16 cellular contexts compared by ENCODE assay signal in the genomic region with DNA sequence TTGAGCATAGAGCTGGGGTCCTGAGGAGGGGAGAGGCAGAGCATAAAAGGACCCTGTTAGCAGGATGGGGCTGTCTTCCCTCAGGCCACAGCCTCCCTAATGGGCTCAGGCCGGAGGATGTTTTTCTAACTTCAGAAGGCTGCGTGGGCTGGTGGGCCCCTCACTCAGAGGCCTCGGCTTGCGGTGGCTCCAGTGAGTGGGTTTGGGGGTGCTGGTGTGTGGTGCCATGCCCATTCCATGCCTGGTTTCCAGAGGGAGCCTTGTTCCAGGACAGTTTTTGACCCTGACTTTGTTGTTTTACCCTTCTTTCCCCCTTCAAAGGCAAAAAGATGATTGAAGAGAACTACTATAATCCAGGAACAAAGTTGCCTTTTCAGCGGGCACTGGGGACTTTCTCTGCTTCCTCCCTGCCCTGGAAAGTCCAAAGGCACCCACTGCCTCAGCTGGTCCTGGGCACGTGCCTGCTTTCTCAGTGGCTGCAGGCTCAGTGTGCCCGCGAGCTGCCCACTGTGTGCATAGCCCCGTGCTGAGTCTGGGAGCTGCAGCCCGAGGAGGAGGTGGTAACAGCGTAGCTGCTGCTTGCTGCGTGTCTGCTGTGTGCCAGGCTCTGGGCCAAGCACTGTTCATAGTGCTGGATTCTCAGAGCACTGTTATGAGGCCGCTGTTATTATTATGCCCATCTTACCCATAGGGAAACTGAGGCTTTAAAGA. TPM values are rescaled to one million over a fixed set of nuclear protein-coding genes. Genes with fewer than 3 reads are reported as not detected.
DNase-seq lines count a peak whose midpoint lies in the region; ATAC-seq and TF ChIP-seq lines count a peak whose summit lies in the region.
"Had no signal": no experiment of that assay in that cellular context is flagged by ENCODE, and none has a peak within 500 bp of the region (broad histone marks: within the 10 kb centered on the region; RNA-seq: fewer than 3 reads in every experiment).

No MANE protein-coding gene starts in this region.

- H3K36me3 Mint-ChIP-seq in WTC11 (peaks cover 18% of the 10 kb centered on the region), neural progenitor cell (peaks cover 55% of the 10 kb centered on the region)

- H4K20me1 ChIP-seq in neural progenitor cell (ENCODE audit: low read depth) = no peaks in the 10 kb centered on the region

- no peaks in the 10 kb centered on the region for H3K36me3 ChIP-seq in neural progenitor cell

- no peaks in the 10 kb centered on the region for H3K9me3 ChIP-seq in neural progenitor cell (ENCODE audit: low read depth)
- H3K9me3 ChIP-seq: Caco-2 had no signal

- H3K27ac Mint-ChIP-seq in WTC11 (0 out of 2 replicates have a peak overlapping the region, but pooled peaks have one; percentile 20), neural progenitor cell (peak overlapping the region; percentile 15)
- H3K27ac Mint-ChIP-seq: CD4-positive, alpha-beta T cell had no signal

- no peaks in the 10 kb centered on the region for H3K79me2 ChIP-seq in neural progenitor cell (ENCODE audit: low read depth)

- no peaks in the 10 kb centered on the region for H3K27me3 ChIP-seq in neural progenitor cell

- H3K9me3 Mint-ChIP-seq in WTC11 = peaks cover 9% of the 10 kb centered on the region
- peaks cover 10% of the 10 kb centered on the region for H3K9me3 Mint-ChIP-seq in neural progenitor cell

- no peaks in the 10 kb centered on the region for H3F3A ChIP-seq in neural progenitor cell (ENCODE audit: low read depth)

- CTCF ChIA-PET in WTC11 (lab: Charles Lee) = no interaction called here

- TF ChIP-seq CTCF in WTC11 (IDR thresholded peaks at IDR 0.05) (no peak), neural progenitor cell (IDR thresholded peaks at IDR 0.05) (no peak)

- no peak overlapping the region for H3K4me3 ChIP-seq in neural progenitor cell
- H3K4me3 ChIP-seq: GM23338 had no signal

- H3K4me1 Mint-ChIP-seq in WTC11 (no peaks in the 10 kb centered on the region), neural progenitor cell (peaks cover 4% of the 10 kb centered on the region)
- H3K4me1 Mint-ChIP-seq: GM23338 had no signal

- ATAC-seq in WTC11 (no peak), HG03045 (IDR thresholded peaks at IDR 0.05; ENCODE audit: unreplicated experiment) (no peak), HG03565 (IDR thresholded peaks at IDR 0.05; ENCODE audit: unreplicated experiment) (no peak)
- ATAC-seq: GM23338 had no signal

- no peak overlapping the region for H3K4me2 ChIP-seq in neural progenitor cell
- H3K4me2 ChIP-seq: GM23338 had no signal

- H3K27ac ChIP-seq in neural progenitor cell (no peak overlapping the region), substantia nigra (ENCODE audit: low read depth, low read length, poor library complexity, severe bottlenecking) (peak overlapping the region; percentile 56)
- H3K27ac ChIP-seq: C4-2B had no signal

- no peak for DNase-seq in WTC11 (ENCODE audit: low spot score)
- DNase-seq in globus pallidus (ENCODE audit: low spot score) = peak; percentile 41
- DNase-seq in neural progenitor cell (ENCODE audit: low spot score) = no peak
- DNase-seq in substantia nigra (lab: John Stamatoyannopoulos, UW) = peak in 16 of 49 donors; percentile 14 to 56 (median 24)
- no peak for DNase-seq in DMS 273 (lab: John Stamatoyannopoulos, UW; ENCODE audit: unreplicated experiment)
- DNase-seq: ACHN; Caco-2; CD4-positive, alpha-beta T cell; DMS153; DMS79; GDM1; HCEC 1CT had no signal

- H3K27me3 Mint-ChIP-seq in WTC11 (ENCODE audit: low read depth) (no peaks in the 10 kb centered on the region), neural progenitor cell (ENCODE audit: insufficient read depth, low read depth) (peaks cover 4% of the 10 kb centered on the region)
- H3K27me3 Mint-ChIP-seq: CD4-positive, alpha-beta T cell had no signal

- no peak overlapping the region for H2AFZ ChIP-seq in neural progenitor cell (replicated peaks)
- H2AFZ ChIP-seq: GM23338 had no signal

- H3K4me3 Mint-ChIP-seq in WTC11 (no peak overlapping the region), neural progenitor cell (no peak overlapping the region)
- H3K4me3 Mint-ChIP-seq: CD4-positive, alpha-beta T cell; GM23338 had no signal

- no peak overlapping the region for H3K9ac ChIP-seq in neural progenitor cell

- H3K4me1 ChIP-seq in neural progenitor cell = no peaks in the 10 kb centered on the region

- POLR2A ChIA-PET in WTC11 (lab: Charles Lee) = no interaction called here

TF ChIP-seq in WTC11, 78 proteins besides CTCF, POLR2A, EP300 and RAD21 (continues in another document):
- TF ChIP-seq, protein P1, sequence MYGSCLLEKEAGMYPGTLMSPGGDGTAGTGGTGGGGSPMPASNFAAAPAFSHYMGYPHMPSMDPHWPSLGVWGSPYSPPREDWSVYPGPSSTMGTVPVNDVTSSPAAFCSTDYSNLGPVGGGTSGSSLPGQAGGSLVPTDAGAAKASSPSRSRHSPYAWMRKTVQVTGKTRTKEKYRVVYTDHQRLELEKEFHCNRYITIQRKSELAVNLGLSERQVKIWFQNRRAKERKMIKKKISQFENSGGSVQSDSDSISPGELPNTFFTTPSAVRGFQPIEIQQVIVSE (CRISPR knock-in tag; IDR thresholded peaks at IDR 0.05; ENCODE audit: borderline replicate concordance) = no peak
- TF ChIP-seq TEAD1 (CRISPR knock-in tag; IDR thresholded peaks at IDR 0.05) = no peak
- TF ChIP-seq, protein P2, sequence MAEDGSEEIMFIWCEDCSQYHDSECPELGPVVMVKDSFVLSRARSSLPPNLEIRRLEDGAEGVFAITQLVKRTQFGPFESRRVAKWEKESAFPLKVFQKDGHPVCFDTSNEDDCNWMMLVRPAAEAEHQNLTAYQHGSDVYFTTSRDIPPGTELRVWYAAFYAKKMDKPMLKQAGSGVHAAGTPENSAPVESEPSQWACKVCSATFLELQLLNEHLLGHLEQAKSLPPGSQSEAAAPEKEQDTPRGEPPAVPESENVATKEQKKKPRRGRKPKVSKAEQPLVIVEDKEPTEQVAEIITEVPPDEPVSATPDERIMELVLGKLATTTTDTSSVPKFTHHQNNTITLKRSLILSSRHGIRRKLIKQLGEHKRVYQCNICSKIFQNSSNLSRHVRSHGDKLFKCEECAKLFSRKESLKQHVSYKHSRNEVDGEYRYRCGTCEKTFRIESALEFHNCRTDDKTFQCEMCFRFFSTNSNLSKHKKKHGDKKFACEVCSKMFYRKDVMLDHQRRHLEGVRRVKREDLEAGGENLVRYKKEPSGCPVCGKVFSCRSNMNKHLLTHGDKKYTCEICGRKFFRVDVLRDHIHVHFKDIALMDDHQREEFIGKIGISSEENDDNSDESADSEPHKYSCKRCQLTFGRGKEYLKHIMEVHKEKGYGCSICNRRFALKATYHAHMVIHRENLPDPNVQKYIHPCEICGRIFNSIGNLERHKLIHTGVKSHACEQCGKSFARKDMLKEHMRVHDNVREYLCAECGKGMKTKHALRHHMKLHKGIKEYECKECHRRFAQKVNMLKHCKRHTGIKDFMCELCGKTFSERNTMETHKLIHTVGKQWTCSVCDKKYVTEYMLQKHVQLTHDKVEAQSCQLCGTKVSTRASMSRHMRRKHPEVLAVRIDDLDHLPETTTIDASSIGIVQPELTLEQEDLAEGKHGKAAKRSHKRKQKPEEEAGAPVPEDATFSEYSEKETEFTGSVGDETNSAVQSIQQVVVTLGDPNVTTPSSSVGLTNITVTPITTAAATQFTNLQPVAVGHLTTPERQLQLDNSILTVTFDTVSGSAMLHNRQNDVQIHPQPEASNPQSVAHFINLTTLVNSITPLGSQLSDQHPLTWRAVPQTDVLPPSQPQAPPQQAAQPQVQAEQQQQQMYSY (CRISPR knock-in tag; IDR thresholded peaks at IDR 0.05) = no peak
- TF ChIP-seq FOXP1 (CRISPR knock-in tag; IDR thresholded peaks at IDR 0.05; ENCODE audit: borderline replicate concordance) = no peak
- TF ChIP-seq, protein P3, sequence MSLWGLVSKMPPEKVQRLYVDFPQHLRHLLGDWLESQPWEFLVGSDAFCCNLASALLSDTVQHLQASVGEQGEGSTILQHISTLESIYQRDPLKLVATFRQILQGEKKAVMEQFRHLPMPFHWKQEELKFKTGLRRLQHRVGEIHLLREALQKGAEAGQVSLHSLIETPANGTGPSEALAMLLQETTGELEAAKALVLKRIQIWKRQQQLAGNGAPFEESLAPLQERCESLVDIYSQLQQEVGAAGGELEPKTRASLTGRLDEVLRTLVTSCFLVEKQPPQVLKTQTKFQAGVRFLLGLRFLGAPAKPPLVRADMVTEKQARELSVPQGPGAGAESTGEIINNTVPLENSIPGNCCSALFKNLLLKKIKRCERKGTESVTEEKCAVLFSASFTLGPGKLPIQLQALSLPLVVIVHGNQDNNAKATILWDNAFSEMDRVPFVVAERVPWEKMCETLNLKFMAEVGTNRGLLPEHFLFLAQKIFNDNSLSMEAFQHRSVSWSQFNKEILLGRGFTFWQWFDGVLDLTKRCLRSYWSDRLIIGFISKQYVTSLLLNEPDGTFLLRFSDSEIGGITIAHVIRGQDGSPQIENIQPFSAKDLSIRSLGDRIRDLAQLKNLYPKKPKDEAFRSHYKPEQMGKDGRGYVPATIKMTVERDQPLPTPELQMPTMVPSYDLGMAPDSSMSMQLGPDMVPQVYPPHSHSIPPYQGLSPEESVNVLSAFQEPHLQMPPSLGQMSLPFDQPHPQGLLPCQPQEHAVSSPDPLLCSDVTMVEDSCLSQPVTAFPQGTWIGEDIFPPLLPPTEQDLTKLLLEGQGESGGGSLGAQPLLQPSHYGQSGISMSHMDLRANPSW (CRISPR knock-in tag; conservative IDR thresholded peaks at IDR 0.05; ENCODE audit: low read depth) = no peak
- TF ChIP-seq MYBL2 (CRISPR knock-in tag; IDR thresholded peaks at IDR 0.05) = no peak
- TF ChIP-seq ZNF219 (CRISPR knock-in tag; IDR thresholded peaks at IDR 0.05; ENCODE audit: borderline replicate concordance) = no peak
- TF ChIP-seq NFE2L1 (CRISPR knock-in tag; IDR thresholded peaks at IDR 0.05) = no peak

RNA-seq across cellular contexts. Expression of a gene that starts 11.8 kb away (rescaled TPM):
- total RNA-seq in WTC11 (2021) (6.0 to 9.3 TPM (median 9.1 TPM) in 3 replicates), neural progenitor cell (ENCODE audit: low replicate concordance) (3.3 and 5.3 TPM in 2 replicates)
